ENCODE assay signal across 8 cellular contexts in the genomic region with DNA sequence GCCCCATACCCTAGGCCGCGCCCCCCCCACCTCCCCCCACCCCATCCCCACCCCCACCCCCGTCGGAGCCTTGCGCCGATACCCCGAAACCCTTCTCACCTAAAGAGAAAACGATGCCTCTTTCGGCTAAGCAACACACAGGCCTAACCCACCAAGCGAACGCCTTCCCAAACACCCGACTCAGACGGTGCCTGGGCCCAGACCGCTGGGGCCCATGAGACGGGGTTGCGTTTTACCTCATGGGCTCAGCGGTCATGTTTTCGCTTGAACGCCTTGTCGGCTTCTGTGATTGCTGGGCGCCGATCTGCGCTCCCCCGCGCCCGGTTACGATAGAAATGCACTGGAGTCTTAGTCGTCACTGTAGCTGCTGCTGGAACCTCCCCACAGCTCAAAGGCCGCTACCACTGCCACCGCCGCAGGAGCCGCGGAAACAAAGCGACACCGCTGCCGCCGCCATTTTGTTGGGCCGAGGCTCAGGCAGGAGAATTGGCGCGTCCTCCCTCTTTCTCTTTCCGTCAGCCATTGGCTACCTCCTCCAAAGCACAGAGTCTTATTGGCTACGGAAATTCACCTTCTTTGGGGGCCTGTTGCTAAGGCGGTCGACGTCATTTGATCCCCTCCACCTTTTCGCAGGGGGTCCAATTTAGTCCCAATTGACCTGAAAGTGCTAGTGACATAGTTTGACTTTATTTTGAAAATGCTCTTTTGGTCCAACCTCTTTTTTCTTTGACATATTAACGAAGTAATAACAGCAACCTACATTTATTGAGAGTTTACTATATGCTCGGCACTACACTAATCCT. TPM values are rescaled to one million over a fixed set of nuclear protein-coding genes. Genes with fewer than 3 reads are reported as not detected.
DNase-seq lines count a peak whose midpoint lies in the region; ATAC-seq and TF ChIP-seq lines count a peak whose summit lies in the region.

A gene with protein sequence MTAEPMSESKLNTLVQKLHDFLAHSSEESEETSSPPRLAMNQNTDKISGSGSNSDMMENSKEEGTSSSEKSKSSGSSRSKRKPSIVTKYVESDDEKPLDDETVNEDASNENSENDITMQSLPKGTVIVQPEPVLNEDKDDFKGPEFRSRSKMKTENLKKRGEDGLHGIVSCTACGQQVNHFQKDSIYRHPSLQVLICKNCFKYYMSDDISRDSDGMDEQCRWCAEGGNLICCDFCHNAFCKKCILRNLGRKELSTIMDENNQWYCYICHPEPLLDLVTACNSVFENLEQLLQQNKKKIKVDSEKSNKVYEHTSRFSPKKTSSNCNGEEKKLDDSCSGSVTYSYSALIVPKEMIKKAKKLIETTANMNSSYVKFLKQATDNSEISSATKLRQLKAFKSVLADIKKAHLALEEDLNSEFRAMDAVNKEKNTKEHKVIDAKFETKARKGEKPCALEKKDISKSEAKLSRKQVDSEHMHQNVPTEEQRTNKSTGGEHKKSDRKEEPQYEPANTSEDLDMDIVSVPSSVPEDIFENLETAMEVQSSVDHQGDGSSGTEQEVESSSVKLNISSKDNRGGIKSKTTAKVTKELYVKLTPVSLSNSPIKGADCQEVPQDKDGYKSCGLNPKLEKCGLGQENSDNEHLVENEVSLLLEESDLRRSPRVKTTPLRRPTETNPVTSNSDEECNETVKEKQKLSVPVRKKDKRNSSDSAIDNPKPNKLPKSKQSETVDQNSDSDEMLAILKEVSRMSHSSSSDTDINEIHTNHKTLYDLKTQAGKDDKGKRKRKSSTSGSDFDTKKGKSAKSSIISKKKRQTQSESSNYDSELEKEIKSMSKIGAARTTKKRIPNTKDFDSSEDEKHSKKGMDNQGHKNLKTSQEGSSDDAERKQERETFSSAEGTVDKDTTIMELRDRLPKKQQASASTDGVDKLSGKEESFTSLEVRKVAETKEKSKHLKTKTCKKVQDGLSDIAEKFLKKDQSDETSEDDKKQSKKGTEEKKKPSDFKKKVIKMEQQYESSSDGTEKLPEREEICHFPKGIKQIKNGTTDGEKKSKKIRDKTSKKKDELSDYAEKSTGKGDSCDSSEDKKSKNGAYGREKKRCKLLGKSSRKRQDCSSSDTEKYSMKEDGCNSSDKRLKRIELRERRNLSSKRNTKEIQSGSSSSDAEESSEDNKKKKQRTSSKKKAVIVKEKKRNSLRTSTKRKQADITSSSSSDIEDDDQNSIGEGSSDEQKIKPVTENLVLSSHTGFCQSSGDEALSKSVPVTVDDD (N-terminal part only) (minus strand): TSS at position 471 of the 803 bp plus-strand sequence. CDS start 215 bp downstream, at position 256.

- H3K4me1 Mint-ChIP-seq in chondrocyte (ENCODE audit: low read depth) = peaks cover 24% of the 10 kb centered on the region

- CTCF ChIA-PET in AG04449 (lab: Yijun Ruan, JAX) = no interaction called here

- peak; percentile 7 for DNase-seq in AG04449 (ENCODE audit: low read depth, low spot score)
- DNase-seq in NCI-H345 treated with DMSO at 0.1 percent for 48 hours (lab: John Stamatoyannopoulos, UW; ENCODE audit: unreplicated experiment) = peak; percentile 72
- peak; percentile 59 for DNase-seq in activated CD4-positive, alpha-beta T cell treated with anti-CD3 and anti-CD28 coated beads for 1 hour
- DNase-seq in chondrocyte (ENCODE audit: low spot score) = peak; percentile 65
- peak; percentile 18 for DNase-seq in kidney epithelial cell (ENCODE audit: low read depth)
- DNase-seq in stimulated activated CD4-positive, alpha-beta T cell treated with anti-CD3 and anti-CD28 coated beads, Interleukin-15, amount 100 ng/mL, for 48 hours (ENCODE audit: low read depth in 2 of 2) = peak; percentile 56 to 60

- H3K4me3 ChIP-seq in AG04449 (ENCODE audit: low read depth, low read length) (peak within 1 kb of the TSS; percentile 72), kidney epithelial cell (ENCODE audit: low read depth, low read length) (peak within 1 kb of the TSS; percentile 83)

- ATAC-seq in GM18873 (IDR thresholded peaks at IDR 0.05; ENCODE audit: low FRiP score, unreplicated experiment) (peak; percentile 94), HG03175 (IDR thresholded peaks at IDR 0.05; ENCODE audit: unreplicated experiment) (peak; percentile 97)

- H3K27ac Mint-ChIP-seq in chondrocyte (ENCODE audit: unreplicated experiment) = peak within 1 kb of the TSS; percentile 100

- peak within 1 kb of the TSS; percentile 98 for H3K4me3 Mint-ChIP-seq in chondrocyte (ENCODE audit: unreplicated experiment)

- no peaks in the 10 kb centered on the region for H3K36me3 ChIP-seq in kidney epithelial cell (ENCODE audit: control insufficient read depth, insufficient read depth, low read length)

- TF ChIP-seq CTCF in AG04449 (IDR thresholded peaks at IDR 0.05; ENCODE audit: insufficient read depth, low read length, missing control alignments) (no peak), chondrocyte (IDR thresholded peaks at IDR 0.05) (no peak), kidney epithelial cell (IDR thresholded peaks at IDR 0.05; ENCODE audit: insufficient read depth, low read length, poor library complexity, severe bottlenecking) (no peak)

- POLR2A ChIA-PET in AG04449 (lab: Yijun Ruan, JAX) = no interaction called here

- no peaks in the 10 kb centered on the region for H3K9me3 Mint-ChIP-seq in chondrocyte (ENCODE audit: low read depth)

- H3K36me3 Mint-ChIP-seq in chondrocyte (ENCODE audit: low read depth) = peaks cover 1% of the 10 kb centered on the region

- H3K27me3 ChIP-seq in kidney epithelial cell (ENCODE audit: control insufficient read depth, insufficient read depth, low read length) = no peaks in the 10 kb centered on the region

- no peaks in the 10 kb centered on the region for H3K27me3 Mint-ChIP-seq in chondrocyte (ENCODE audit: low read depth)

RNA-seq across cellular contexts. Expression of the gene that starts here (rescaled TPM):
- total RNA-seq in chondrocyte (81.9 to 186 TPM (median 94.7 TPM) in 3 replicates), kidney epithelial cell (44.6 and 54.8 TPM in 2 replicates)

Comparison
In these comparisons a context has a peak if more than half of its experiments do, and no peak if none do; other contexts are left out.
1. Peak in every context shown above with its lines: DNase-seq, ATAC-seq and H3K4me3 ChIP-seq.
2. DNase-seq: peak in every context shown above with its lines; median percentile 72 in NCI-H345 treated with DMSO at 0.1 percent for 48 hours; 65 in chondrocyte; 59 in activated CD4-positive, alpha-beta T cell treated with anti-CD3 and anti-CD28 coated beads for 1 hour; 58 in stimulated activated CD4-positive, alpha-beta T cell treated with anti-CD3 and anti-CD28 coated beads, Interleukin-15, amount 100 ng/mL, for 48 hours; 18 in kidney epithelial cell; 7 in AG04449.